Comparison of ENCODE assay signal across 9 cellular contexts in genomic region chr7:143407296-143408246, GRCh38. TPM values are rescaled to one million over a fixed set of nuclear protein-coding genes. Genes with fewer than 3 reads are reported as not detected.
DNase-seq lines count a peak whose midpoint lies in the region; ATAC-seq and TF ChIP-seq lines count a peak whose summit lies in the region.
"Had no signal": no experiment of that assay in that cellular context is flagged by ENCODE, and none has a peak within 500 bp of the region (broad histone marks: within the 10 kb centered on the region; RNA-seq: fewer than 3 reads in every experiment).

No MANE protein-coding gene starts in this region.

- peak overlapping the region; percentile 56 for H3K4me3 ChIP-seq in CD8-positive, alpha-beta T cell (ENCODE audit: low read depth, low read length)
- H3K4me3 ChIP-seq in PC-3 (ENCODE audit: low read length), result peak overlapping the region; percentile 95
- peak overlapping the region; percentile 59 for H3K4me3 ChIP-seq in naive thymus-derived CD4-positive, alpha-beta T cell (ENCODE audit: low read length)

- H3K4me1 ChIP-seq in CD8-positive, alpha-beta T cell (ENCODE audit: insufficient read depth, low read length), result peaks cover 48% of the 10 kb centered on the region
- H3K4me1 ChIP-seq in PC-3 (ENCODE audit: insufficient read depth, low read length), result peaks cover 24% of the 10 kb centered on the region
- peaks cover 31 to 44% of the 10 kb centered on the region in 2 donors for H3K4me1 ChIP-seq in naive thymus-derived CD4-positive, alpha-beta T cell (ENCODE audit: control insufficient read depth in 2 of 2, insufficient read depth in 2 of 2, low read length in 2 of 2)

- BruUV-seq in PC-3 (replicated peaks; lab: Mats Ljungman, UMichigan), result no TSS peak

- no peaks in the 10 kb centered on the region for H3K27me3 Mint-ChIP-seq in CD8-positive, alpha-beta T cell (ENCODE audit: low read depth)
- H3K27me3 Mint-ChIP-seq in central memory CD8-positive, alpha-beta T cell, result peaks cover 49% of the 10 kb centered on the region
- H3K27me3 Mint-ChIP-seq in naive thymus-derived CD4-positive, alpha-beta T cell, result peaks cover 0 to 14% (median 0%) of the 10 kb centered on the region in 5 donors

- H4K20me1 ChIP-seq in PC-3 (ENCODE audit: low read length), result no peaks in the 10 kb centered on the region

- intact Hi-C loops in CD8-positive, alpha-beta T cell (cut with DNase I, micrococcal nuclease), result loop anchor here (1.0 to 5.0 kb wide), 5 partner anchors 27 to 167 kb away; partner anchors contain the start of gene CASP2 (in 1 of the 2)
- intact Hi-C loops in PC-3 (cut with micrococcal nuclease), result no loop called here
- intact Hi-C loops in naive thymus-derived CD4-positive, alpha-beta T cell (cut with micrococcal nuclease), result loop anchor here (1.0 to 5.0 kb wide), 8 partner anchors 21 to 600 kb away; partner anchors contain the start of genes CASP2 (in 1 of the 2) and FAM131B (in 1 of the 2)

- no peaks in the 10 kb centered on the region for H3K27me3 ChIP-seq in CD8-positive, alpha-beta T cell (ENCODE audit: insufficient read depth, low read length)
- H3K27me3 ChIP-seq in PC-3 (ENCODE audit: low read length), result no peaks in the 10 kb centered on the region
- no peaks in the 10 kb centered on the region for H3K27me3 ChIP-seq in naive thymus-derived CD4-positive, alpha-beta T cell (ENCODE audit: control insufficient read depth in 2 of 2, insufficient read depth in 2 of 2, low read length in 2 of 2)

- no peaks in the 10 kb centered on the region for H3K9me2 ChIP-seq in PC-3 (replicated peaks; ENCODE audit: low read length)

- POLR2A ChIA-PET in CD8-positive, alpha-beta T cell (lab: Charles Lee), result interaction anchor here (0.6 to 5.5 kb wide), 11 partner anchors 12 to 167 kb away, joined by 3 to 31 read pairs (median 3); partner anchors contain the start of gene ZYX
- POLR2A ChIA-PET in PC-3 (lab: Charles Lee; ENCODE audit: unreplicated experiment), result interaction anchor here (0.6 kb wide), 2 partner anchors 61 to 186 kb away, joined by 5 to 6 read pairs; no protein-coding TSS in a partner anchor
- POLR2A ChIA-PET in naive thymus-derived CD4-positive, alpha-beta T cell (lab: Charles Lee), result interaction anchor here (0.6 to 11.4 kb wide), 18 partner anchors 9 to 609 kb away, joined by 3 to 223 read pairs (median 5); partner anchors contain the start of genes CASP2, GSTK1 and ZYX

- H3K36me3 ChIP-seq in CD8-positive, alpha-beta T cell (ENCODE audit: insufficient read depth, low read length), result peaks cover 9% of the 10 kb centered on the region
- peaks cover 3% of the 10 kb centered on the region; the same call in 1 of the 2 replicates for H3K36me3 ChIP-seq in PC-3 (ENCODE audit: low read depth, low read length)
- peaks cover 0 to 7% (median 0%) of the 10 kb centered on the region in 3 experiments for H3K36me3 ChIP-seq in naive thymus-derived CD4-positive, alpha-beta T cell (ENCODE audit: control insufficient read depth in 2 of 3, insufficient read depth in 3 of 3, low read length in 3 of 3)

- H3K27ac ChIP-seq in CD8-positive, alpha-beta T cell (ENCODE audit: low read depth, low read length), result peak overlapping the region; percentile 22
- H3K27ac ChIP-seq in PC-3 (ENCODE audit: low read length), result peak overlapping the region; percentile 40
- peak overlapping the region; percentile 69 for H3K27ac ChIP-seq in naive thymus-derived CD4-positive, alpha-beta T cell (ENCODE audit: low read depth, low read length)

- no peaks in the 10 kb centered on the region for H3F3A ChIP-seq in PC-3 (ENCODE audit: low read length, unreplicated experiment)

- H2AFZ ChIP-seq in PC-3 (ENCODE audit: low read length), result peak overlapping the region; percentile 66

- peak overlapping the region; percentile 65 for H3K9ac ChIP-seq in PC-3 (ENCODE audit: low read length)

- H3K9me3 Mint-ChIP-seq in CD8-positive, alpha-beta T cell, result no peaks in the 10 kb centered on the region
- H3K9me3 Mint-ChIP-seq in central memory CD8-positive, alpha-beta T cell, result no peaks in the 10 kb centered on the region
- no peaks in the 10 kb centered on the region for H3K9me3 Mint-ChIP-seq in naive thymus-derived CD4-positive, alpha-beta T cell

- peak overlapping the region; percentile 96 for H3K4me2 ChIP-seq in PC-3 (ENCODE audit: low read length)

- H3K79me2 ChIP-seq in PC-3 (ENCODE audit: low read length), result peaks cover 20% of the 10 kb centered on the region

- TF ChIP-seq CTCF in CD8-positive, alpha-beta T cell (IDR thresholded peaks at IDR 0.05), result no peak
- no peak for TF ChIP-seq CTCF in PC-3 (conservative IDR thresholded peaks at IDR 0.05; ENCODE audit: low read depth, low read length)

- H3K9me3 ChIP-seq in CD8-positive, alpha-beta T cell (ENCODE audit: low read length), result no peaks in the 10 kb centered on the region
- no peaks in the 10 kb centered on the region for H3K9me3 ChIP-seq in PC-3 (ENCODE audit: low read length)
- no peaks in the 10 kb centered on the region for H3K9me3 ChIP-seq in naive thymus-derived CD4-positive, alpha-beta T cell (ENCODE audit: control insufficient read depth in 2 of 3, low read length in 3 of 3)

- H3K27ac Mint-ChIP-seq in CD8-positive, alpha-beta T cell, result peak overlapping the region; percentile 91
- H3K27ac Mint-ChIP-seq in central memory CD8-positive, alpha-beta T cell (ENCODE audit: low read depth), result peak overlapping the region; percentile 92
- H3K27ac Mint-ChIP-seq in naive thymus-derived CD4-positive, alpha-beta T cell, result peak overlapping the region; percentile 61 to 97 (median 92)

- H3K4me1 Mint-ChIP-seq in CD8-positive, alpha-beta T cell (ENCODE audit: low read depth), result peaks cover 63% of the 10 kb centered on the region
- H3K4me1 Mint-ChIP-seq in central memory CD8-positive, alpha-beta T cell, result peaks cover 50% of the 10 kb centered on the region
- peaks cover 23 to 90% (median 85%) of the 10 kb centered on the region in 7 donors for H3K4me1 Mint-ChIP-seq in naive thymus-derived CD4-positive, alpha-beta T cell

- peak; percentile 73 for ATAC-seq in CD8-positive, alpha-beta T cell
- peak; percentile 29 for ATAC-seq in PC-3
- peak; percentile 93 for ATAC-seq in central memory CD8-positive, alpha-beta T cell (replicated peaks; ENCODE audit: extremely low read depth, poor library complexity, severe bottlenecking)
- peak; percentile 76 for ATAC-seq in naive thymus-derived CD4-positive, alpha-beta T cell

- CTCF ChIA-PET in CD8-positive, alpha-beta T cell (lab: Charles Lee), result interaction anchor here (0.5 to 9.1 kb wide), 21 partner anchors 9 to 400 kb away, joined by 3 to 68 read pairs (median 4); partner anchors contain the start of gene ZYX
- CTCF ChIA-PET in PC-3 (lab: Charles Lee), result interaction anchor here (0.6 to 1.4 kb wide), 2 partner anchors 144 to 192 kb away, joined by 3 to 4 read pairs; partner anchors contain the start of gene GSTK1
- CTCF ChIA-PET in naive thymus-derived CD4-positive, alpha-beta T cell (lab: Charles Lee), result interaction anchor here (0.6 to 6.4 kb wide), 19 partner anchors 9 to 167 kb away, joined by 3 to 40 read pairs (median 4); no protein-coding TSS in a partner anchor

- H3K4me3 Mint-ChIP-seq in CD8-positive, alpha-beta T cell, result peak overlapping the region; percentile 95
- H3K4me3 Mint-ChIP-seq in central memory CD8-positive, alpha-beta T cell, result peak overlapping the region; percentile 85
- H3K4me3 Mint-ChIP-seq in naive thymus-derived CD4-positive, alpha-beta T cell, result peak overlapping the region; percentile 77 to 98 (median 94)

- peaks cover 21% of the 10 kb centered on the region for H3K36me3 Mint-ChIP-seq in CD8-positive, alpha-beta T cell
- H3K36me3 Mint-ChIP-seq in central memory CD8-positive, alpha-beta T cell (ENCODE audit: insufficient read depth), result peaks cover 10% of the 10 kb centered on the region
- peaks cover 0 to 15% (median 0%) of the 10 kb centered on the region in 5 donors for H3K36me3 Mint-ChIP-seq in naive thymus-derived CD4-positive, alpha-beta T cell

- DNase-seq in CD8-positive, alpha-beta T cell, result peak in 6 of 7 experiments; percentile 37 to 77 (median 56)
- DNase-seq in PC-3 (peak; percentile 68), AG08395 (ENCODE audit: low spot score) (no peak), DMS153 (lab: John Stamatoyannopoulos, UW) (no peak), NCI-H82 (lab: John Stamatoyannopoulos, UW) (no peak), NAMALWA (ENCODE audit: low spot score) (no peak)
- DNase-seq in central memory CD8-positive, alpha-beta T cell (ENCODE audit: low spot score in 2 of 2), result peak; percentile 36 to 70
- DNase-seq in naive thymus-derived CD4-positive, alpha-beta T cell, result peak in 7 of 9 donors; percentile 50 to 63 (median 59)

RNA-seq across cellular contexts. Expression of gene EPHA1, which starts 1.1 kb away (rescaled TPM):
- 10 to 100 TPM in 1 of 2 experiments, 1 to 10 TPM in 1; 8.3 to 13.1 TPM for total RNA-seq in CD8-positive, alpha-beta T cell
- total RNA-seq in PC-3 (2014; rRNA removed), result 43.9 and 46.4 TPM in 2 replicates
- total RNA-seq in naive thymus-derived CD4-positive, alpha-beta T cell, result 10 to 100 TPM in 4 of 5 experiments, 1 to 10 TPM in 1; 4.1 to 63.1 (median 33.6) TPM
- polyA plus RNA-seq in naive thymus-derived CD4-positive, alpha-beta T cell, result 10 to 100 TPM; 10.9 to 41.4 TPM
- polyA plus RNA-seq: neural cell had no signal

RNA-seq across cellular contexts. Expression of gene ZYX, which starts 26.4 kb away (rescaled TPM):
- 100 to 1,000 TPM; 107 to 111 TPM for total RNA-seq in CD8-positive, alpha-beta T cell
- 103 and 108 TPM in 2 replicates for total RNA-seq in PC-3 (2014; rRNA removed)
- 100 to 1,000 TPM; 110 to 264 (median 124) TPM for total RNA-seq in naive thymus-derived CD4-positive, alpha-beta T cell
- 100 to 1,000 TPM in 1 of 2 donors, 10 to 100 TPM in 1; 54.2 to 101 TPM for polyA plus RNA-seq in naive thymus-derived CD4-positive, alpha-beta T cell

RNA-seq across cellular contexts. Expression of gene TAS2R60, which starts 35.7 kb away (rescaled TPM):
- total RNA-seq in CD8-positive, alpha-beta T cell, result not detected
- not detected in 2 replicates for total RNA-seq in PC-3 (2014; rRNA removed)
- total RNA-seq in naive thymus-derived CD4-positive, alpha-beta T cell, result 1 to 10 TPM in 4 of 5 experiments, not detected in 1; 1.4 to 2.5 (median 1.8) TPM
- under 1 TPM in 1 of 2 donors, not detected in 1; 0.33 TPM for polyA plus RNA-seq in naive thymus-derived CD4-positive, alpha-beta T cell
- polyA plus RNA-seq: neural cell had no signal

RNA-seq across cellular contexts. Expression of gene FAM131B, which starts 45.1 kb away (rescaled TPM):
- under 1 TPM; 0.30 to 0.36 TPM for total RNA-seq in CD8-positive, alpha-beta T cell
- 6.9 and 7.7 TPM in 2 replicates for total RNA-seq in PC-3 (2014; rRNA removed)
- 1 to 10 TPM in 1 of 5 experiments, under 1 TPM in 2, not detected in 2; 0.19 to 1.4 (median 0.53) TPM for total RNA-seq in naive thymus-derived CD4-positive, alpha-beta T cell
- not detected for polyA plus RNA-seq in naive thymus-derived CD4-positive, alpha-beta T cell

Comparison
In these comparisons a context has a peak if more than half of its experiments do, and no peak if none do; other contexts are left out.
1. ATAC-seq: peak in every context shown above with its lines; median percentile 93 in central memory CD8-positive, alpha-beta T cell; 76 in naive thymus-derived CD4-positive, alpha-beta T cell; 73 in CD8-positive, alpha-beta T cell; 29 in PC-3.
2. DNase-seq: peak in CD8-positive, alpha-beta T cell (6 of 7), PC-3 (single experiment), central memory CD8-positive, alpha-beta T cell (2 of 2) and naive thymus-derived CD4-positive, alpha-beta T cell (7 of 9); none in AG08395 (single experiment), DMS153 (single experiment), NCI-H82 (single experiment) and NAMALWA (single experiment).
3. Peak in every context shown above with its lines, with median percentiles within 50 percentile points of each other: H3K27ac ChIP-seq, H3K4me3 ChIP-seq, H3K27ac Mint-ChIP-seq and H3K4me3 Mint-ChIP-seq.